11 cellular contexts compared by ENCODE assay signal in the genomic region with DNA sequence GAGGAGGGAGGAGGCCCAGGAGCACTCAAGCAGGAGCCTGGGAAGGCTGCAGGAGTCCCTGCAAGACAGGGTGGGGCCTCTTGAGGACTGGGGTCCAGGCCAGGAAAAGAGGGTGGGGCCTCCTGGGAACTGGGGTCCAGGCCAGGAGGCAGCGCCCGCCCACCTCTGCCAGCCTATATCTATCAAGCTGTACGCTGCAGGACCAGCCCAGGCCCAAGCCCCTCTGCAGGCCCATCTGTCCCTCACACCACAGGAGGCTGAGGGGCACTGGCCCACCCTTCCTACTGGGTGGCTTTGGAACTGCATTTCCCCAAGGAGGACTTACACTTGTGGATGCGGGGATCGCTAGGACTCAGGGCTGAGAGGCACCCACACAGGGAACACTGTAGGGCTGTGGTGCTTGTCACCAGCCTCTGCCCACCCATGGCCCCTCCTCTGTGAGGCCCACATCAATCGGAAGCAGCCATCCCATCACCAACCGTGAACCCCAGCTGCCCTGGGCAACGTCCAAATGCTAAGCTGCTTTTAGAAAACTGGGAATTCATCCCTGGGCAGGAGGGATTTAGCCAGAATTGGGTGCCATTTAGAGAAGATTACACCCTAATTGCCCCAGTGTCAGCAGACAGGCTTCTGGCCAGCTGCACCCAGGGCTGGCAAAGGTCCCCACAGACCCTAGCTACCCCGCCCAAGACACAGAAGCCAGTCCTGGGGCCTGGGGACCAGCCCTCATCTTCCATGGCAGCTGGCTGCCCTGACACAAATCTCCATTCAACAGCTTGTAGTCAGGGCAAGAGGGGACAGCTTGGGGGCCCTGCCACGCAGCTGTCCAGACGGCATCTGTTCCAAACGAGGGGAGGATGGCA. TPM values are rescaled to one million over a fixed set of nuclear protein-coding genes. Genes with fewer than 3 reads are reported as not detected.
DNase-seq lines count a peak whose midpoint lies in the region; ATAC-seq and TF ChIP-seq lines count a peak whose summit lies in the region.
"Had no signal": no experiment of that assay in that cellular context is flagged by ENCODE, and none has a peak within 500 bp of the region (broad histone marks: within the 10 kb centered on the region; RNA-seq: fewer than 3 reads in every experiment).

No MANE protein-coding gene starts in this region.

- H3K36me3 Mint-ChIP-seq in chondrocyte (ENCODE audit: low read depth): no peaks in the 10 kb centered on the region
- H3K36me3 Mint-ChIP-seq in stimulated activated memory B cell treated with anti-CD40 and anti-IgM and Interleukin-4, amounts not matched to agents 10 μg/mL and 1 μg/mL and 100 μg/mL, for 72 hours: no peaks in the 10 kb centered on the region

- H3K27ac Mint-ChIP-seq in chondrocyte (ENCODE audit: unreplicated experiment): peak overlapping the region; percentile 49
- H3K27ac Mint-ChIP-seq in stimulated activated memory B cell treated with anti-CD40 and anti-IgM and Interleukin-4, amounts not matched to agents 10 μg/mL and 1 μg/mL and 100 μg/mL, for 72 hours: peak overlapping the region; percentile 72

- no peaks in the 10 kb centered on the region for H3K9me3 Mint-ChIP-seq in chondrocyte (ENCODE audit: low read depth)
- no peaks in the 10 kb centered on the region for H3K9me3 Mint-ChIP-seq in stimulated activated memory B cell treated with anti-CD40 and anti-IgM and Interleukin-4, amounts not matched to agents 10 μg/mL and 1 μg/mL and 100 μg/mL, for 72 hours
- H3K9me3 Mint-ChIP-seq: activated CD4-positive, alpha-beta T cell treated with anti-CD3 and anti-CD28 coated beads, Interleukin-2, amount 10 ng/mL, durations not matched to agents 24 days and 14 days had no signal

- TF ChIP-seq CTCF in chondrocyte (IDR thresholded peaks at IDR 0.05): no peak
- TF ChIP-seq CTCF in lower lobe of right lung (IDR thresholded peaks at IDR 0.05): peak; percentile 6

- H3K4me1 ChIP-seq in lower lobe of right lung: peaks cover 65% of the 10 kb centered on the region

- DNase-seq in NCI-H1105 (lab: John Stamatoyannopoulos, UW) (peak; percentile 77), chondrocyte (ENCODE audit: low spot score) (no peak), lower lobe of right lung (no peak), KBM-7 (no peak)
- DNase-seq: activated CD4-positive, alpha-beta T cell treated with anti-CD3 and anti-CD28 coated beads, Interleukin-2, amount 10 ng/mL, durations not matched to agents 24 days and 14 days; SHP77 treated with DMSO at 0.1 percent for 48 hours; small intestine had no signal

- no peaks in the 10 kb centered on the region for H3K36me3 ChIP-seq in lower lobe of right lung

- peak overlapping the region; percentile 26 for H3K27ac ChIP-seq in lower lobe of right lung

- H3K9me3 ChIP-seq in lower lobe of right lung: no peaks in the 10 kb centered on the region

- H3K27me3 Mint-ChIP-seq in chondrocyte (ENCODE audit: low read depth): no peaks in the 10 kb centered on the region
- no peaks in the 10 kb centered on the region for H3K27me3 Mint-ChIP-seq in stimulated activated memory B cell treated with anti-CD40 and anti-IgM and Interleukin-4, amounts not matched to agents 10 μg/mL and 1 μg/mL and 100 μg/mL, for 72 hours
- H3K27me3 Mint-ChIP-seq: activated CD4-positive, alpha-beta T cell treated with anti-CD3 and anti-CD28 coated beads, Interleukin-2, amount 10 ng/mL, durations not matched to agents 24 days and 14 days had no signal

- no peak overlapping the region for H3K4me3 ChIP-seq in lower lobe of right lung

- no peak overlapping the region for H3K4me3 Mint-ChIP-seq in chondrocyte (ENCODE audit: unreplicated experiment)
- H3K4me3 Mint-ChIP-seq in stimulated activated memory B cell treated with anti-CD40 and anti-IgM and Interleukin-4, amounts not matched to agents 10 μg/mL and 1 μg/mL and 100 μg/mL, for 72 hours: no peak overlapping the region
- H3K4me3 Mint-ChIP-seq: activated CD4-positive, alpha-beta T cell treated with anti-CD3 and anti-CD28 coated beads, Interleukin-2, amount 10 ng/mL, durations not matched to agents 24 days and 14 days had no signal

- ATAC-seq in lower lobe of right lung (peak; percentile 45 to 48), GM21786 (IDR thresholded peaks at IDR 0.05; ENCODE audit: unreplicated experiment) (no peak), HG02798 (IDR thresholded peaks at IDR 0.05; ENCODE audit: poor library complexity, unreplicated experiment) (no peak), GM19452 (IDR thresholded peaks at IDR 0.05; ENCODE audit: unreplicated experiment) (no peak)
- ATAC-seq in stimulated activated memory B cell treated with anti-CD40 and anti-IgM and Interleukin-4, amounts not matched to agents 10 μg/mL and 1 μg/mL and 100 μg/mL, for 72 hours: no peak

- H3K27me3 ChIP-seq in lower lobe of right lung (ENCODE audit: low read depth): no peaks in the 10 kb centered on the region

- H3K4me1 Mint-ChIP-seq in chondrocyte (ENCODE audit: low read depth): peaks cover 48% of the 10 kb centered on the region
- peaks cover 80% of the 10 kb centered on the region for H3K4me1 Mint-ChIP-seq in stimulated activated memory B cell treated with anti-CD40 and anti-IgM and Interleukin-4, amounts not matched to agents 10 μg/mL and 1 μg/mL and 100 μg/mL, for 72 hours

- intact Hi-C loops in lower lobe of right lung (cut with DNase I): no loop called here

- in situ Hi-C loops in KBM-7 (cut with MboI; ENCODE audit: low pct_unique_long_range_greater_than_20kb, low sequenced_read_pairs): no loop called here

RNA-seq across cellular contexts. Expression of gene BICD2, which starts 15.3 kb away (rescaled TPM):
- total RNA-seq in chondrocyte (41.4 to 46.4 TPM (median 41.9 TPM) in 3 replicates), lower lobe of right lung (34.9 TPM)

Comparison
In these comparisons a context has a peak if more than half of its experiments do, and no peak if none do; other contexts are left out.
1. ATAC-seq: peak in lower lobe of right lung (2 of 2); none in stimulated activated memory B cell treated with anti-CD40 and anti-IgM and Interleukin-4, amounts not matched to agents 10 μg/mL and 1 μg/mL and 100 μg/mL, for 72 hours (single experiment), GM21786 (single experiment), HG02798 (single experiment) and GM19452 (single experiment).